In the genomic region with DNA sequence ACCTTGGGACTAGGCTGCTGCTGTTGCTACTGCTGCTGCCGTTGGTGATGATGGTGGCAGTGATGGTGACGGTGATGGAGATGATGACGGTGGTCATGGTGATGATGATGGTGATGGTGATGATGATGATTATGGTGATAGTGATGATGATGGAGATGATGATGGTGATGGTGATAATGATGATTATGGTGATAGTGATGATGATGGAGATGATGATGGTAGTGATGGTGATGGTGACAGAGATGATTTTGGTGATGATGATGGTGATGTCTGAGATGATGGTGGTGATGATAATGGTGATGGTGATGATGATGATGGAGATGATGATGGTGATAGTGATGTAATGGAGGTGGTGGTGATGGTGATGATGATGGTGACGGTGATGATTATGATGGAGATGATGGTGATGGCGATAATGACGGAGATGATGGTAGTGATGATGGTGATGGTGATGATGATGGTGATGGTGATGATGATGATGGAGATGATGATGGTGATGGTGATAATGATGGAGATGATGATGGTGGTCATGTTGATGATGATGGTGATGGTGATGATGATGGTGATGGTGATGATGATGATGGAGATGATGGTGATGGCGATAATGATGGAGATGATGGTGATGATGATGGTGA, we compare ENCODE assay signal across 25 cellular contexts.
DNase-seq lines count a peak whose midpoint lies in the region; ATAC-seq, FAIRE-seq and TF ChIP-seq lines count a peak whose summit lies in the region.
"Had no signal": no experiment of that assay in that cellular context is flagged by ENCODE, and none has a peak within 500 bp of the region (broad histone marks: within the 10 kb centered on the region; RNA-seq: fewer than 3 reads in every experiment).

No MANE protein-coding gene starts in this region.

- H4K91ac ChIP-seq in IMR-90 (ENCODE audit: insufficient read depth, low read depth, low read length) (no peak overlapping the region), H1 (replicated peaks; ENCODE audit: insufficient read length, low read length) (no peak overlapping the region)

- DNase-seq in HepG2 (ENCODE audit: low spot score) (no peak), right lobe of liver (no peak), IMR-90 (no peak), H1 (ENCODE audit: low read depth in 1 of 2, low spot score in 2 of 2) (no peak), urothelium cell line (ENCODE audit: low spot score) (no peak), NCI-H1694 (lab: John Stamatoyannopoulos, UW) (no peak), ureter (ENCODE audit: low spot score) (no peak)
- DNase-seq in activated T-cell treated with anti-CD3 and anti-CD28 coated beads, Interleukin-2, amount 50 U/mL, for 24 hours: no peak
- DNase-seq: 8988T; ACHN; AML-193; BE2C; Calu3; CD4-positive, alpha-beta T cell; COR-L47; DMS53; DMS79 treated with DMSO at 0.1 percent for 48 hours; GOT3; H7; HCEC 1CT had no signal

- H3K27me3 ChIP-seq in HepG2 (ENCODE audit: control insufficient read depth in 1 of 2, insufficient read depth in 2 of 2, low read length in 2 of 2): no peaks in the 10 kb centered on the region
- H3K27me3 ChIP-seq in right lobe of liver: no peaks in the 10 kb centered on the region
- no peaks in the 10 kb centered on the region for H3K27me3 ChIP-seq in IMR-90 (ENCODE audit: control insufficient read depth, insufficient read depth, low read length)
- no peaks in the 10 kb centered on the region for H3K27me3 ChIP-seq in H1 (replicated peaks in 1 of 4; ENCODE audit: control insufficient read depth in 3 of 4, extremely low read depth in 1 of 4, insufficient read depth in 3 of 4, low read length in 3 of 4)
- H3K27me3 ChIP-seq: BE2C; BLaER1 treated with 17β-estradiol and CSF1 and Interleukin-3, amounts not matched to agents 10 nM and 100 nM had no signal

- H2BK12ac ChIP-seq in H1 (ENCODE audit: low read depth, low read length): no peak overlapping the region

- H4K8ac ChIP-seq in IMR-90 (ENCODE audit: low read depth in 2 of 2, low read length in 2 of 2) (no peak overlapping the region), H1 (ENCODE audit: extremely low read depth, insufficient read depth, low read length) (no peak overlapping the region)

- H3K14ac ChIP-seq in IMR-90 (replicated peaks; ENCODE audit: low read depth, low read length) (no peak overlapping the region), H1 (ENCODE audit: insufficient read length) (no peak overlapping the region)

- no peak overlapping the region for H3K27ac ChIP-seq in HepG2 (ENCODE audit: extremely low read length, insufficient read depth, low read length)
- H3K27ac ChIP-seq in right lobe of liver: no peak overlapping the region
- no peak overlapping the region for H3K27ac ChIP-seq in IMR-90 (ENCODE audit: insufficient read depth, low read length)
- no peak overlapping the region for H3K27ac ChIP-seq in H1 (ENCODE audit: low read depth, low read length)
- H3K27ac ChIP-seq: A549; BLaER1 treated with 17β-estradiol and CSF1 and Interleukin-3, amounts not matched to agents 10 nM and 100 nM had no signal

- H2BK20ac ChIP-seq in IMR-90 (ENCODE audit: low read depth, low read length) (no peak overlapping the region), H1 (ENCODE audit: low read length) (no peak overlapping the region)

- H3K4me1 Mint-ChIP-seq in activated T-cell treated with anti-CD3 and anti-CD28 coated beads, Interleukin-2, amount 50 U/mL, for 24 hours (ENCODE audit: low read depth): peaks cover 16% of the 10 kb centered on the region
- H3K4me1 Mint-ChIP-seq: CD14-positive monocyte had no signal

- ATAC-seq in HepG2 (no peak), right lobe of liver (no peak), IMR-90 (ENCODE audit: low read depth) (no peak)
- ATAC-seq: A549 had no signal

- H2BK5ac ChIP-seq in IMR-90 (ENCODE audit: low read depth, low read length, poor library complexity, severe bottlenecking): peak overlapping the region; percentile 19
- H2BK5ac ChIP-seq in H1 (ENCODE audit: low read depth, low read length): no peak overlapping the region

- no peaks in the 10 kb centered on the region for H4K20me1 ChIP-seq in HepG2 (ENCODE audit: insufficient read depth, low read length)
- no peaks in the 10 kb centered on the region; the same call in 1 of the 2 replicates for H4K20me1 ChIP-seq in IMR-90 (ENCODE audit: insufficient read depth, low read length)
- peaks cover 0 to 7% of the 10 kb centered on the region in 2 experiments for H4K20me1 ChIP-seq in H1 (replicated peaks in 1 of 2; ENCODE audit: control insufficient read depth in 1 of 2, insufficient read depth in 2 of 2, low read length in 2 of 2)

- no peak overlapping the region for H3K56ac ChIP-seq in IMR-90 (ENCODE audit: extremely low read depth, insufficient read depth, low read length)
- peak overlapping the region; percentile 91 for H3K56ac ChIP-seq in H1 (replicated peaks; ENCODE audit: insufficient read length, low read depth, low read length)

- intact Hi-C loops in HepG2 (cut with micrococcal nuclease; ENCODE audit: unreplicated experiment) (no loop called here), right lobe of liver (cut with DNase I) (no loop called here), IMR-90 (cut with micrococcal nuclease) (no loop called here)

- H3K79me1 ChIP-seq in IMR-90 (ENCODE audit: low read depth in 1 of 2, low read length in 2 of 2) (no peaks in the 10 kb centered on the region), H1 (ENCODE audit: low read depth, low read length) (no peaks in the 10 kb centered on the region; the same call in 1 of the 2 replicates)

- no peak overlapping the region for H4K5ac ChIP-seq in IMR-90 (ENCODE audit: low read depth, low read length)
- no peak overlapping the region for H4K5ac ChIP-seq in H1 (ENCODE audit: insufficient read length, low read depth, low read length)

- no peak overlapping the region for H3K27ac Mint-ChIP-seq in activated T-cell treated with anti-CD3 and anti-CD28 coated beads, Interleukin-2, amount 50 U/mL, for 24 hours
- H3K27ac Mint-ChIP-seq: CD14-positive monocyte; CD4-positive, alpha-beta T cell had no signal

- no peak overlapping the region for H2AK5ac ChIP-seq in IMR-90 (ENCODE audit: low read depth, low read length)
- H2AK5ac ChIP-seq in H1 (ENCODE audit: low read depth, low read length): peak overlapping the region; percentile 77; the same call in 1 of the 2 replicates

- peaks cover 3% of the 10 kb centered on the region for H3K36me3 Mint-ChIP-seq in activated T-cell treated with anti-CD3 and anti-CD28 coated beads, Interleukin-2, amount 50 U/mL, for 24 hours (ENCODE audit: low read depth)
- H3K36me3 Mint-ChIP-seq: CD14-positive monocyte had no signal

- no peak overlapping the region for H2AK9ac ChIP-seq in IMR-90 (replicated peaks; ENCODE audit: low read depth, low read length, poor library complexity)

- peaks cover 6% of the 10 kb centered on the region for H3K9me3 Mint-ChIP-seq in activated T-cell treated with anti-CD3 and anti-CD28 coated beads, Interleukin-2, amount 50 U/mL, for 24 hours

- H3K4ac ChIP-seq in IMR-90 (ENCODE audit: low read depth, low read length) (no peak overlapping the region), H1 (replicated peaks; ENCODE audit: insufficient read length, low read depth, low read length) (no peak overlapping the region)

- in situ Hi-C loops in HepG2 (cut with HindIII; ENCODE audit: extremely low pct_ligation_motif_present, low pct_unique_long_range_greater_than_20kb) (no loop called here), IMR-90 (cut with MboI; ENCODE audit: low sequenced_read_pairs) (no loop called here)

- H3K36me3 ChIP-seq in HepG2 (replicated peaks in 1 of 2; ENCODE audit: control insufficient read depth in 1 of 2, insufficient read depth in 2 of 2, low read length in 2 of 2) (no peaks in the 10 kb centered on the region), right lobe of liver (no peaks in the 10 kb centered on the region), IMR-90 (ENCODE audit: control insufficient read depth, insufficient read depth, low read length) (no peaks in the 10 kb centered on the region), H1 (ENCODE audit: control insufficient read depth in 2 of 4, insufficient read depth in 4 of 4, low read length in 3 of 4) (no peaks in the 10 kb centered on the region; a peak in 1 of 8 replicates)
- H3K36me3 ChIP-seq: BE2C had no signal

- no peak overlapping the region for H2BK120ac ChIP-seq in IMR-90 (ENCODE audit: low read depth, low read length)
- H2BK120ac ChIP-seq in H1 (replicated peaks; ENCODE audit: low read depth, low read length): no peak overlapping the region

- TF ChIP-seq CTCF in HepG2 (CRISPR knock-in tag; IDR thresholded peaks at IDR 0.05) (no peak), right lobe of liver (IDR thresholded peaks at IDR 0.05) (no peak), IMR-90 (conservative IDR thresholded peaks at IDR 0.05; ENCODE audit: low read depth, low read length) (no peak), H1 (IDR thresholded peaks at IDR 0.05; ENCODE audit: control extremely low read depth in 1 of 3, insufficient read depth in 1 of 3, low read depth in 1 of 3, low read length in 3 of 3) (no peak)

- H2AFZ ChIP-seq in HepG2 (ENCODE audit: low read length) (no peak overlapping the region), IMR-90 (replicated peaks; ENCODE audit: low read length, poor library complexity) (no peak overlapping the region), H1 (ENCODE audit: low read length) (no peak overlapping the region)

- peaks cover 7% of the 10 kb centered on the region; the same call in 1 of the 2 replicates for H3K23me2 ChIP-seq in H1 (ENCODE audit: low read depth, low read length)

- dilution Hi-C loops in IMR-90 (cut with HindIII; ENCODE audit: low sequenced_read_pairs, unreplicated experiment): no loop called here

- no peak overlapping the region for H3K4me2 ChIP-seq in HepG2 (ENCODE audit: low read depth, low read length)
- H3K4me2 ChIP-seq in IMR-90 (ENCODE audit: low read depth, low read length): no peak overlapping the region
- H3K4me2 ChIP-seq in H1 (ENCODE audit: insufficient read depth in 1 of 2, low read depth in 2 of 2, low read length in 2 of 2): no peak overlapping the region
- H3K4me2 ChIP-seq: A549; BLaER1 treated with 17β-estradiol and CSF1 and Interleukin-3, amounts not matched to agents 10 nM and 100 nM had no signal

- FAIRE-seq in HepG2 (lab: Jason Lieb, UNC): peak; percentile 18
- no peak for FAIRE-seq in H1 (lab: Jason Lieb, UNC)
- peak; percentile 97 for FAIRE-seq in urothelium cell line (lab: Jason Lieb, UNC)
- FAIRE-seq: A549, G401.6, GM12892 had no signal

- H2BK15ac ChIP-seq in IMR-90 (ENCODE audit: low read depth, low read length) (no peak overlapping the region), H1 (ENCODE audit: low read length) (no peak overlapping the region)

- POLR2A ChIA-PET in HepG2 (lab: Yijun Ruan, JAX): no interaction called here
- POLR2A ChIA-PET in IMR-90 (lab: Charles Lee; ENCODE audit: unreplicated experiment): no interaction called here
- POLR2A ChIA-PET in H1 (lab: Charles Lee; ENCODE audit: partially characterized antibody): no interaction called here

- no peak for TF ChIP-seq POLR2A in HepG2 (IDR thresholded peaks at IDR 0.05; ENCODE audit: insufficient read depth in 1 of 2, low read depth in 2 of 2, low read length in 2 of 2)
- no peak for TF ChIP-seq POLR2A in right lobe of liver (IDR thresholded peaks at IDR 0.05)
- no peak for TF ChIP-seq POLR2A in IMR-90 (IDR thresholded peaks at IDR 0.05; ENCODE audit: low read depth, low read length)
- TF ChIP-seq POLR2A in H1 (IDR thresholded peaks at IDR 0.05; ENCODE audit: control extremely low read depth in 1 of 2, low read depth in 2 of 2, low read length in 2 of 2): no peak

- H3K9me3 ChIP-seq in HepG2 (ENCODE audit: low read length) (no peaks in the 10 kb centered on the region), right lobe of liver (no peaks in the 10 kb centered on the region), IMR-90 (ENCODE audit: control insufficient read depth, insufficient read depth, low read length) (peaks cover 3% of the 10 kb centered on the region; the same call in 1 of the 2 replicates), H1 (ENCODE audit: insufficient read depth in 2 of 2, low read depth in 1 of 2, low read length in 1 of 2) (peaks cover 0 to 6% of the 10 kb centered on the region in 2 experiments; a peak in 3 of 4 replicates)
- H3K9me3 ChIP-seq: A549, BE2C had no signal

- H3K18ac ChIP-seq in IMR-90 (ENCODE audit: low read depth, low read length): no peak overlapping the region
- no peak overlapping the region for H3K18ac ChIP-seq in H1 (ENCODE audit: extremely low read depth, low read length)

- WGBS in HepG2 (ENCODE audit: low lambda C conversion rate): 91% methylated on average over 7 of the region's 7 CpGs
- 90% methylated on average over 7 of the region's 7 CpGs for WGBS in right lobe of liver (ENCODE audit: insufficient coverage, low coverage, low lambda C conversion rate, missing lambda C conversion rate)
- WGBS in IMR-90 (ENCODE audit: extremely low coverage in 2 of 2, insufficient read length in 1 of 2), 2 experiments: 87 to 100% methylated on average over 2 to 7 of the region's 7 CpGs
- 81 to 100% methylated on average over 3 to 7 of the region's 7 CpGs for WGBS in H1 (ENCODE audit: extremely low coverage in 1 of 2, insufficient coverage in 1 of 2, insufficient read length in 1 of 2, insufficient replicate concordance in 2 of 2, low coverage in 1 of 2, low lambda C conversion rate in 2 of 2, missing lambda C conversion rate in 1 of 2), 2 experiments

- no peak for TF ChIP-seq EP300 in HepG2 (IDR thresholded peaks at IDR 0.05; ENCODE audit: low read depth in 2 of 2, low read length in 2 of 2)
- no peak for TF ChIP-seq EP300 in HepG2 (CRISPR knock-in tag; IDR thresholded peaks at IDR 0.05; ENCODE audit: borderline replicate concordance)
- no peak for TF ChIP-seq EP300 in H1 (IDR thresholded peaks at IDR 0.05; ENCODE audit: borderline replicate concordance in 1 of 2, low read depth in 2 of 2, low read length in 2 of 2)

- H3K4me3 ChIP-seq in HepG2 (replicated peaks in 1 of 3; ENCODE audit: insufficient read depth in 1 of 3, low read depth in 2 of 3, low read length in 3 of 3): no peak overlapping the region
- no peak overlapping the region for H3K4me3 ChIP-seq in right lobe of liver
- no peak overlapping the region for H3K4me3 ChIP-seq in IMR-90 (ENCODE audit: insufficient read depth, low read depth, low read length)
- H3K4me3 ChIP-seq in H1 (ENCODE audit: extremely low read depth in 1 of 4, insufficient read depth in 2 of 4, low read depth in 3 of 4, low read length in 4 of 4): no peak overlapping the region
- H3K4me3 ChIP-seq: A549; BLaER1 treated with 17β-estradiol and CSF1 and Interleukin-3, amounts not matched to agents 10 nM and 100 nM had no signal

- H3K9me1 ChIP-seq in IMR-90 (ENCODE audit: insufficient read depth, low read length): no peaks in the 10 kb centered on the region; the same call in 1 of the 2 replicates

- TF ChIP-seq RAD21 in HepG2 (CRISPR knock-in tag; IDR thresholded peaks at IDR 0.05): no peak
- TF ChIP-seq RAD21 in IMR-90 (IDR thresholded peaks at IDR 0.05; ENCODE audit: low read length): no peak
- TF ChIP-seq RAD21 in H1 (IDR thresholded peaks at IDR 0.05 in 1 of 2, conservative IDR thresholded peaks at IDR 0.05 in 1 of 2; ENCODE audit: low read depth in 2 of 2, low read length in 2 of 2): no peak

- no peaks in the 10 kb centered on the region for H3K79me2 ChIP-seq in HepG2 (ENCODE audit: insufficient read depth, low read length)
- H3K79me2 ChIP-seq in H1 (ENCODE audit: control insufficient read depth in 1 of 2, insufficient read depth in 2 of 2, low read length in 2 of 2): no peaks in the 10 kb centered on the region; a peak in 1 of 4 replicates

- BruUV-seq in HepG2 (replicated peaks; lab: Mats Ljungman, UMichigan): no TSS peak
- BruUV-seq in IMR-90 (replicated peaks; lab: Mats Ljungman, UMichigan): no TSS peak

- CTCF ChIA-PET in HepG2 (lab: Yijun Ruan, JAX; ENCODE audit: low intra/inter-chr PET ratio, low total read pairs): no interaction called here
- CTCF ChIA-PET in IMR-90 (lab: Yijun Ruan, JAX): no interaction called here
- CTCF ChIA-PET in H1 (lab: Charles Lee; ENCODE audit: partially characterized antibody): no interaction called here

- no peaks in the 10 kb centered on the region for H3K27me3 Mint-ChIP-seq in activated T-cell treated with anti-CD3 and anti-CD28 coated beads, Interleukin-2, amount 50 U/mL, for 24 hours
- H3K27me3 Mint-ChIP-seq: CD4-positive, alpha-beta T cell had no signal

- H3K9ac ChIP-seq in HepG2 (ENCODE audit: insufficient read depth, low read depth, low read length) (no peak overlapping the region), IMR-90 (ENCODE audit: low read depth, low read length) (no peak overlapping the region), H1 (replicated peaks in 1 of 4; ENCODE audit: extremely low read depth in 1 of 4, low read depth in 3 of 4, low read length in 3 of 4) (no peak overlapping the region)
- H3K9ac ChIP-seq: BLaER1 treated with 17β-estradiol and CSF1 and Interleukin-3, amounts not matched to agents 10 nM and 100 nM had no signal

- peaks cover 29% of the 10 kb centered on the region for H3K4me1 ChIP-seq in HepG2 (ENCODE audit: insufficient read depth, low read length)
- H3K4me1 ChIP-seq in right lobe of liver: peaks cover 0 to 27% (median 7%) of the 10 kb centered on the region in 4 donors
- no peaks in the 10 kb centered on the region for H3K4me1 ChIP-seq in IMR-90 (ENCODE audit: control insufficient read depth, insufficient read depth, low read length)
- H3K4me1 ChIP-seq in H1 (replicated peaks in 1 of 4; ENCODE audit: control insufficient read depth in 3 of 4, insufficient read depth in 4 of 4, low read length in 3 of 4): no peaks in the 10 kb centered on the region
- H3K4me1 ChIP-seq: A549, BE2C had no signal

- no peak overlapping the region for H3K4me3 Mint-ChIP-seq in activated T-cell treated with anti-CD3 and anti-CD28 coated beads, Interleukin-2, amount 50 U/mL, for 24 hours
- H3K4me3 Mint-ChIP-seq: CD14-positive monocyte; CD4-positive, alpha-beta T cell had no signal

- H3K23ac ChIP-seq in IMR-90 (ENCODE audit: low read depth, low read length) (no peak overlapping the region), H1 (ENCODE audit: insufficient read length) (no peak overlapping the region)
